Comparison of ENCODE assay signal across 12 cellular contexts in the genomic region with DNA sequence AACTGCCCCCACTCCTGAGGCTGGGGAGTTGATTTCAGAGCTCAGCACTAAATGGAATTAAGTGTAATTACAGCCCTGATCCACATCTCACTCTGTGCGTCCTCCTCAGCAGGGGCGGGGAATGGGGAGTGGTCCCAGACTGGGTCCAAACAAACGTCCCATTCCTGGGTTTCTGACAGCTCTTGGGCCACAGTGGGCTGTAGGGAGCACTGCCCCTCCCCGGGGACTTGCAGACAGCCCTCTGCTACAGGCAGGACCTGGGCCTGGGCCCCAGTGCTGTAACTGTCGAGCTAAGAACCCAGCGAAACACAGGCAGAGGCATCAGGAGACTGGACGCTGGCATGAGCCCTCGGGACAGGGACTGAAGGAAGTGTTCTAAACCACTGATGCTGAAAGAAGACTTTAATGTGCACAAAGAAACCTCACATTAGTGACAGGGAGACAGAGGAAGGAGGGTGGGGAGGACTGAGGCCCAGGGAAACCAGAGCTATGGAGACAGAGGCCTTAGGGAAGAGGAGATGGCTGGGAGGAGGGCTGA. TPM values are rescaled to one million over a fixed set of nuclear protein-coding genes. Genes with fewer than 3 reads are reported as not detected.
DNase-seq lines count a peak whose midpoint lies in the region; ATAC-seq lines count a peak whose summit lies in the region.
"Had no signal": no experiment of that assay in that cellular context is flagged by ENCODE, and none has a peak within 500 bp of the region (broad histone marks: within the 10 kb centered on the region; RNA-seq: fewer than 3 reads in every experiment).

No MANE protein-coding gene starts in this region.

- no peak for ATAC-seq in naive thymus-derived CD4-positive, alpha-beta T cell

- no peak for DNase-seq in naive thymus-derived CD4-positive, alpha-beta T cell
- DNase-seq in NK-92 treated with Interleukin-12 subunit alpha and Interleukin-12 subunit beta, amount 100 ng/mL, for 24 hours (lab: John Stamatoyannopoulos, UW): no peak
- no peak for DNase-seq in effector CD4-positive, alpha-beta T cell
- DNase-seq in NCI-H2196 (lab: John Stamatoyannopoulos, UW; ENCODE audit: unreplicated experiment): no peak
- no peak for DNase-seq in activated gamma-delta T cell treated with Interleukin-2 at 50 U/mL for 16 hours
- DNase-seq: Peyer's patch, small intestine had no signal

- H3K9me3 Mint-ChIP-seq in dendritic cell treated with granulocyte-macrophage colony-stimulating factor and Interleukin-4, amounts not matched to agents 40 ng/mL and 50 ng/mL, for 4 days: no peaks in the 10 kb centered on the region
- peaks cover 0 to 2% (median 0%) of the 10 kb centered on the region in 11 donors for H3K9me3 Mint-ChIP-seq in naive thymus-derived CD4-positive, alpha-beta T cell

- H3K36me3 ChIP-seq in ACC112 (ENCODE audit: insufficient read depth, low read length) (no peaks in the 10 kb centered on the region), HUES6 (ENCODE audit: control insufficient read depth, insufficient read depth, low read length) (no peaks in the 10 kb centered on the region)
- H3K36me3 ChIP-seq in naive thymus-derived CD4-positive, alpha-beta T cell (ENCODE audit: control insufficient read depth in 2 of 3, insufficient read depth in 3 of 3, low read length in 3 of 3): no peaks in the 10 kb centered on the region
- H3K36me3 ChIP-seq: MG63, Peyer's patch had no signal

- H3K4me1 Mint-ChIP-seq in dendritic cell treated with granulocyte-macrophage colony-stimulating factor and Interleukin-4, amounts not matched to agents 40 ng/mL and 50 ng/mL, for 4 days (ENCODE audit: low read depth): peaks cover 55% of the 10 kb centered on the region
- H3K4me1 Mint-ChIP-seq in naive thymus-derived CD4-positive, alpha-beta T cell: peaks cover 14 to 52% (median 37%) of the 10 kb centered on the region in 7 donors

- no peak overlapping the region for H2AFZ ChIP-seq in ACC112 (ENCODE audit: low read length, unreplicated experiment)

- H3K79me2 ChIP-seq in ACC112 (ENCODE audit: control insufficient read depth, insufficient read depth, low read length, unreplicated experiment): no peaks in the 10 kb centered on the region

- H3K27me3 Mint-ChIP-seq in dendritic cell treated with granulocyte-macrophage colony-stimulating factor and Interleukin-4, amounts not matched to agents 40 ng/mL and 50 ng/mL, for 4 days: peaks cover 96% of the 10 kb centered on the region
- peaks cover 0 to 14% (median 0%) of the 10 kb centered on the region in 5 donors for H3K27me3 Mint-ChIP-seq in naive thymus-derived CD4-positive, alpha-beta T cell

- H3K27ac ChIP-seq in ACC112 (ENCODE audit: low read depth, low read length): peak overlapping the region; percentile 10; the same call in 1 of the 2 replicates
- H3K27ac ChIP-seq in HUES6 (ENCODE audit: low read depth, low read length): no peak overlapping the region
- no peak overlapping the region for H3K27ac ChIP-seq in naive thymus-derived CD4-positive, alpha-beta T cell (ENCODE audit: low read depth, low read length)
- H3K27ac ChIP-seq: epithelial cell of prostate had no signal

- H3K4me1 ChIP-seq in ACC112 (ENCODE audit: control insufficient read depth, insufficient read depth, low read length, unreplicated experiment) (peaks cover 23% of the 10 kb centered on the region), HUES6 (ENCODE audit: control insufficient read depth, insufficient read depth, low read length) (peaks cover 74% of the 10 kb centered on the region)
- H3K4me1 ChIP-seq in naive thymus-derived CD4-positive, alpha-beta T cell (ENCODE audit: control insufficient read depth in 2 of 2, insufficient read depth in 2 of 2, low read length in 2 of 2): peaks cover 4 to 17% of the 10 kb centered on the region in 2 donors

- H3K9ac ChIP-seq in HUES6 (ENCODE audit: low read length): peak overlapping the region; percentile 16

- CTCF ChIA-PET in naive thymus-derived CD4-positive, alpha-beta T cell (lab: Charles Lee): interaction anchor here (1.6 kb wide), 1 partner anchor 49 kb away, joined by 3 read pairs; no protein-coding TSS in a partner anchor

- H3K4me3 ChIP-seq in ACC112 (ENCODE audit: low read depth, low read length) (no peak overlapping the region), HUES6 (ENCODE audit: low read depth, low read length) (no peak overlapping the region)
- no peak overlapping the region for H3K4me3 ChIP-seq in naive thymus-derived CD4-positive, alpha-beta T cell (ENCODE audit: low read length)
- H3K4me3 ChIP-seq: MG63, Peyer's patch had no signal

- POLR2A ChIA-PET in naive thymus-derived CD4-positive, alpha-beta T cell (lab: Charles Lee): interaction anchor here (0.8 to 4.0 kb wide), 6 partner anchors 9 to 50 kb away, joined by 3 to 17 read pairs (median 4); a partner anchor contains a TSS

- no peaks in the 10 kb centered on the region for H3K36me3 Mint-ChIP-seq in dendritic cell treated with granulocyte-macrophage colony-stimulating factor and Interleukin-4, amounts not matched to agents 40 ng/mL and 50 ng/mL, for 4 days (ENCODE audit: low read depth)
- peaks cover 0 to under 1% (median 0%) of the 10 kb centered on the region in 5 donors for H3K36me3 Mint-ChIP-seq in naive thymus-derived CD4-positive, alpha-beta T cell

- intact Hi-C loops in dendritic cell treated with granulocyte-macrophage colony-stimulating factor and Interleukin-4, amounts not matched to agents 40 ng/mL and 50 ng/mL, for 4 days (cut with micrococcal nuclease): no loop called here
- intact Hi-C loops in naive thymus-derived CD4-positive, alpha-beta T cell (cut with micrococcal nuclease): no loop called here

- H3K27me3 ChIP-seq in ACC112 (ENCODE audit: insufficient read depth, low read length) (peaks cover 4% of the 10 kb centered on the region; the same call in 1 of the 2 replicates), HUES6 (ENCODE audit: control insufficient read depth, insufficient read depth, low read length) (peaks cover 3% of the 10 kb centered on the region)
- no peaks in the 10 kb centered on the region for H3K27me3 ChIP-seq in naive thymus-derived CD4-positive, alpha-beta T cell (ENCODE audit: control insufficient read depth in 2 of 2, insufficient read depth in 2 of 2, low read length in 2 of 2)
- H3K27me3 ChIP-seq: MG63, Peyer's patch had no signal

- H3K4me3 Mint-ChIP-seq in dendritic cell treated with granulocyte-macrophage colony-stimulating factor and Interleukin-4, amounts not matched to agents 40 ng/mL and 50 ng/mL, for 4 days: no peak overlapping the region
- H3K4me3 Mint-ChIP-seq in naive thymus-derived CD4-positive, alpha-beta T cell: no peak overlapping the region

- no peaks in the 10 kb centered on the region for H3K9me3 ChIP-seq in HUES6 (ENCODE audit: control insufficient read depth, insufficient read depth, low read depth, low read length)
- no peaks in the 10 kb centered on the region for H3K9me3 ChIP-seq in naive thymus-derived CD4-positive, alpha-beta T cell (ENCODE audit: control insufficient read depth in 2 of 3, low read length in 3 of 3)
- H3K9me3 ChIP-seq: MG63, Peyer's patch had no signal

- peak overlapping the region; percentile 45 for H3K27ac Mint-ChIP-seq in dendritic cell treated with granulocyte-macrophage colony-stimulating factor and Interleukin-4, amounts not matched to agents 40 ng/mL and 50 ng/mL, for 4 days
- H3K27ac Mint-ChIP-seq in naive thymus-derived CD4-positive, alpha-beta T cell: peak overlapping the region in 5 of 9 donors; percentile 18 to 78 (median 69)

RNA-seq across cellular contexts. Expression of a gene that starts 5.7 kb away (rescaled TPM):
- 10 to 100 TPM; 33.5 to 74.7 (median 44.1) TPM for total RNA-seq in naive thymus-derived CD4-positive, alpha-beta T cell
- polyA plus RNA-seq in naive thymus-derived CD4-positive, alpha-beta T cell: 1 to 10 TPM; 3.1 to 5.1 TPM

RNA-seq across cellular contexts. Expression of a gene that starts 17.8 kb away (rescaled TPM):
- 10 to 100 TPM; 12.0 to 38.4 (median 16.4) TPM for total RNA-seq in naive thymus-derived CD4-positive, alpha-beta T cell
- 10 to 100 TPM; 15.6 to 19.9 TPM for polyA plus RNA-seq in naive thymus-derived CD4-positive, alpha-beta T cell

RNA-seq across cellular contexts. Expression of a gene that starts 31.7 kb away (rescaled TPM):
- 10 to 100 TPM in 4 of 5 experiments, 1 to 10 TPM in 1; 9.4 to 19.8 (median 17.8) TPM for total RNA-seq in naive thymus-derived CD4-positive, alpha-beta T cell
- polyA plus RNA-seq in naive thymus-derived CD4-positive, alpha-beta T cell: under 1 TPM; 0.64 to 0.87 TPM

RNA-seq across cellular contexts. Expression of a gene that starts 59.5 kb away (rescaled TPM):
- 10 to 100 TPM; 32.1 to 51.5 (median 44.6) TPM for total RNA-seq in naive thymus-derived CD4-positive, alpha-beta T cell
- 1 to 10 TPM; 4.0 to 5.8 TPM for polyA plus RNA-seq in naive thymus-derived CD4-positive, alpha-beta T cell
